10 cellular contexts compared by ENCODE assay signal in genomic region chr18:35973650-35974049, GRCh38.
DNase-seq lines count a peak whose midpoint lies in the region; TF ChIP-seq lines count a peak whose summit lies in the region.
"Had no signal": no experiment of that assay in that cellular context is flagged by ENCODE, and none has a peak within 500 bp of the region (broad histone marks: within the 10 kb centered on the region; RNA-seq: fewer than 3 reads in every experiment).

No MANE protein-coding gene starts in this region.

- H3K18ac ChIP-seq in neuronal stem cell (ENCODE audit: low read length): no peak overlapping the region

- H3K36me3 Mint-ChIP-seq in mesothelial cell of epicardium: peaks cover 30% of the 10 kb centered on the region

- H4K8ac ChIP-seq in neuronal stem cell (ENCODE audit: low read depth, low read length): no peak overlapping the region

- no peak overlapping the region for H3K4ac ChIP-seq in neuronal stem cell (ENCODE audit: low read length)

- H4K91ac ChIP-seq in neuronal stem cell (ENCODE audit: low read depth, low read length, poor library complexity): no peak overlapping the region

- H3K9me3 Mint-ChIP-seq in mesothelial cell of epicardium: no peaks in the 10 kb centered on the region

- H2BK15ac ChIP-seq in neuronal stem cell (ENCODE audit: low read length): no peak overlapping the region

- peaks cover 20% of the 10 kb centered on the region for H3K4me1 Mint-ChIP-seq in mesothelial cell of epicardium

- DNase-seq in HL-60 (ENCODE audit: low read depth in 1 of 2, low spot score in 1 of 2) (no peak), astrocyte of the cerebellum (ENCODE audit: low read depth) (no peak), mesothelial cell of epicardium (ENCODE audit: low spot score in 2 of 2, unreplicated experiment in 2 of 2) (no peak), ovary (no peak), NCI-H2081 (lab: John Stamatoyannopoulos, UW) (no peak), neuronal stem cell (ENCODE audit: low spot score) (no peak), GDM1 (lab: John Stamatoyannopoulos, UW) (no peak)
- DNase-seq: GF-D8, NCI-H187 had no signal

- H3K4me1 ChIP-seq in ACC112 (ENCODE audit: control insufficient read depth, insufficient read depth, low read length, unreplicated experiment) (peaks cover 21% of the 10 kb centered on the region), ovary (ENCODE audit: insufficient read depth) (no peaks in the 10 kb centered on the region), neuronal stem cell (ENCODE audit: control insufficient read depth in 2 of 2, insufficient read depth in 1 of 2, low read depth in 1 of 2, low read length in 2 of 2) (peaks cover 2% of the 10 kb centered on the region in 2 donors)

- no peaks in the 10 kb centered on the region for H3K27me3 Mint-ChIP-seq in mesothelial cell of epicardium (ENCODE audit: low read depth)

- no peak overlapping the region for H2BK120ac ChIP-seq in neuronal stem cell (ENCODE audit: low read depth, low read length)

- TF ChIP-seq POLR2A in ovary (IDR thresholded peaks at IDR 0.05): no peak

- H3K23ac ChIP-seq in neuronal stem cell (ENCODE audit: low read depth, low read length, poor library complexity): no peak overlapping the region

- H3K27ac ChIP-seq in ACC112 (ENCODE audit: low read depth, low read length) (no peak overlapping the region), HL-60 (replicated peaks) (no peak overlapping the region), ovary (no peak overlapping the region), neuronal stem cell (replicated peaks; ENCODE audit: low read length) (no peak overlapping the region)

- intact Hi-C loops in ovary (cut with DNase I): no loop called here

- TF ChIP-seq CTCF in HL-60 (IDR thresholded peaks at IDR 0.05; ENCODE audit: insufficient read depth, low read length): no peak
- no peak for TF ChIP-seq CTCF in astrocyte of the cerebellum (IDR thresholded peaks at IDR 0.05; ENCODE audit: low read depth, low read length, missing control alignments)
- TF ChIP-seq CTCF in mesothelial cell of epicardium (IDR thresholded peaks at IDR 0.05; ENCODE audit: unreplicated experiment): no peak
- no peak for TF ChIP-seq CTCF in ovary (IDR thresholded peaks at IDR 0.05)

- no peaks in the 10 kb centered on the region for H3K27me3 ChIP-seq in ACC112 (ENCODE audit: insufficient read depth, low read length)
- no peaks in the 10 kb centered on the region for H3K27me3 ChIP-seq in HL-60 (ENCODE audit: insufficient read depth, poor library complexity, severe bottlenecking)
- H3K27me3 ChIP-seq in ovary: no peaks in the 10 kb centered on the region
- H3K27me3 ChIP-seq in neuronal stem cell (ENCODE audit: control insufficient read depth in 3 of 3, insufficient read depth in 3 of 3, low read depth in 1 of 3, low read length in 3 of 3): peaks cover 0 to 2% (median 0%) of the 10 kb centered on the region in 3 experiments

- H3K36me3 ChIP-seq in ACC112 (ENCODE audit: insufficient read depth, low read length): peaks cover 25% of the 10 kb centered on the region
- no peaks in the 10 kb centered on the region for H3K36me3 ChIP-seq in ovary
- H3K36me3 ChIP-seq in neuronal stem cell (replicated peaks in 1 of 2; ENCODE audit: control insufficient read depth in 2 of 2, insufficient read depth in 2 of 2, low read length in 2 of 2): peaks cover 17 to 49% of the 10 kb centered on the region in 2 donors

- H3K9me3 ChIP-seq in ovary (no peaks in the 10 kb centered on the region), neuronal stem cell (replicated peaks in 1 of 2; ENCODE audit: control insufficient read depth in 2 of 2, insufficient read depth in 1 of 2, low read depth in 1 of 2, low read length in 2 of 2) (no peaks in the 10 kb centered on the region)

- H2AFZ ChIP-seq in ACC112 (ENCODE audit: low read length, unreplicated experiment): no peak overlapping the region
- no peak overlapping the region for H2AFZ ChIP-seq in neuronal stem cell (ENCODE audit: low read length)

- H3K14ac ChIP-seq in neuronal stem cell (ENCODE audit: low read length): no peak overlapping the region

- WGBS in ovary, 3 donors: 84 to 93% (median 89%) methylated on average over 12 of the region's 12 CpGs
- no CpG with 5 or more reads among the region's 12 CpGs for WGBS in neuronal stem cell (ENCODE audit: extremely low coverage in 2 of 2, insufficient read length in 2 of 2, insufficient replicate concordance in 1 of 2), 2 donors

- no peak overlapping the region for H3K4me2 ChIP-seq in neuronal stem cell (ENCODE audit: insufficient read depth, low read length, poor library complexity, severe bottlenecking)

- peak overlapping the region; percentile 95 for H3K4me3 Mint-ChIP-seq in mesothelial cell of epicardium

- H2AK5ac ChIP-seq in neuronal stem cell (ENCODE audit: low read depth, low read length): no peak overlapping the region

- in situ Hi-C loops in astrocyte of the cerebellum (cut with HindIII; ENCODE audit: low sequenced_read_pairs): no loop called here

- TF ChIP-seq EP300 in ovary (IDR thresholded peaks at IDR 0.05): no peak

- no peak overlapping the region for H2BK5ac ChIP-seq in neuronal stem cell (ENCODE audit: low read length)

- no peak overlapping the region for H2BK12ac ChIP-seq in neuronal stem cell (ENCODE audit: low read length)

- H3K27ac Mint-ChIP-seq in mesothelial cell of epicardium: peak overlapping the region; percentile 96

- H3K79me1 ChIP-seq in neuronal stem cell (ENCODE audit: low read depth, low read length): peaks cover 3% of the 10 kb centered on the region

- H3K9ac ChIP-seq in neuronal stem cell (ENCODE audit: low read depth, low read length, poor library complexity): no peak overlapping the region

- peaks cover 25% of the 10 kb centered on the region for H3K79me2 ChIP-seq in ACC112 (ENCODE audit: control insufficient read depth, insufficient read depth, low read length, unreplicated experiment)

- H3K4me3 ChIP-seq in ACC112 (ENCODE audit: low read depth, low read length) (peak overlapping the region; percentile 99), HL-60 (replicated peaks; ENCODE audit: insufficient read depth, low read length) (peak overlapping the region; percentile 90), astrocyte of the cerebellum (ENCODE audit: low read depth, low read length) (peak overlapping the region; percentile 99), ovary (no peak overlapping the region), neuronal stem cell (ENCODE audit: low read length in 2 of 2) (peak overlapping the region in 1 of 2 donors; percentile 90)
